Comparison of ENCODE assay signal across 14 cellular contexts in genomic region chr19:14603990-14604387, GRCh38. TPM values are rescaled to one million over a fixed set of nuclear protein-coding genes. Genes with fewer than 3 reads are reported as not detected.
DNase-seq lines count a peak whose midpoint lies in the region; ATAC-seq and TF ChIP-seq lines count a peak whose summit lies in the region.
"Had no signal": no experiment of that assay in that cellular context is flagged by ENCODE, and none has a peak within 500 bp of the region (broad histone marks: within the 10 kb centered on the region; RNA-seq: fewer than 3 reads in every experiment).

No MANE protein-coding gene starts in this region.

- no peak overlapping the region for H3K27ac Mint-ChIP-seq in activated T-helper 2 cell treated with anti-CD3 and anti-CD28 coated beads, Interferon-gamma antibody, Interleukin-2, Interleukin-4, amounts not matched to agents 10 μg/mL and 5 μg/mL and 100 μg/mL, durations not matched to agents 14 hours and 24 hours and 36 hours

- H3K4me1 Mint-ChIP-seq in activated T-helper 2 cell treated with anti-CD3 and anti-CD28 coated beads, Interferon-gamma antibody, Interleukin-2, Interleukin-4, amounts not matched to agents 10 μg/mL and 5 μg/mL and 100 μg/mL, durations not matched to agents 14 hours and 24 hours and 36 hours (ENCODE audit: low read depth), result no peaks in the 10 kb centered on the region

- no peaks in the 10 kb centered on the region for H3K79me2 ChIP-seq in DOHH2 (ENCODE audit: control insufficient read depth, low read length)

- H4K20me1 ChIP-seq in DOHH2 (ENCODE audit: control insufficient read depth, insufficient read depth, low read depth, low read length), result no peaks in the 10 kb centered on the region

- H3K4me2 ChIP-seq in DOHH2 (ENCODE audit: low read length), result peak overlapping the region; percentile 67

- intact Hi-C loops in activated T-helper 2 cell treated with anti-CD3 and anti-CD28 coated beads, Interferon-gamma antibody, Interleukin-2, Interleukin-4, amounts not matched to agents 10 μg/mL and 5 μg/mL and 100 μg/mL, durations not matched to agents 14 hours and 24 hours and 36 hours (cut with micrococcal nuclease), result no loop called here

- no peaks in the 10 kb centered on the region for H3K27me3 ChIP-seq in DOHH2 (ENCODE audit: control insufficient read depth, low read length)
- H3K27me3 ChIP-seq: right atrium auricular region had no signal

- H3K9me2 ChIP-seq in DOHH2 (replicated peaks; ENCODE audit: control insufficient read depth, low read length), result no peaks in the 10 kb centered on the region

- DNase-seq in GM19238 (ENCODE audit: insufficient read length, low spot score) (peak; percentile 58), NAMALWA (ENCODE audit: low spot score) (peak; percentile 75), NCI-H1105 treated with DMSO at 0.1 percent for 48 hours (lab: John Stamatoyannopoulos, UW) (no peak)
- no peak for DNase-seq in activated T-helper 2 cell treated with anti-CD3 and anti-CD28 coated beads, Interferon-gamma antibody, Interleukin-2, Interleukin-4, amounts not matched to agents 10 μg/mL and 5 μg/mL and 100 μg/mL, durations not matched to agents 14 hours and 24 hours and 36 hours (ENCODE audit: low spot score)
- DNase-seq: C1 segment of cervical spinal cord, NCI-H524 treated with DMSO at 0.1 percent for 48 hours had no signal

- peaks cover 11% of the 10 kb centered on the region for H3F3A ChIP-seq in DOHH2 (ENCODE audit: control insufficient read depth, insufficient read depth)

- ATAC-seq in HG02759 (IDR thresholded peaks at IDR 0.05; ENCODE audit: unreplicated experiment) (peak; percentile 81), SK-N-SH treated with all-trans-retinoic acid at 6 μM for 48 hours (no peak), GM19455 (IDR thresholded peaks at IDR 0.05; ENCODE audit: unreplicated experiment) (no peak)
- ATAC-seq: HepG2 had no signal

- peak overlapping the region; percentile 83 for H3K27ac ChIP-seq in DOHH2 (ENCODE audit: low read depth, low read length)
- H3K27ac ChIP-seq: right atrium auricular region had no signal

- H3K36me3 Mint-ChIP-seq in activated T-helper 2 cell treated with anti-CD3 and anti-CD28 coated beads, Interferon-gamma antibody, Interleukin-2, Interleukin-4, amounts not matched to agents 10 μg/mL and 5 μg/mL and 100 μg/mL, durations not matched to agents 14 hours and 24 hours and 36 hours (ENCODE audit: low read depth), result no peaks in the 10 kb centered on the region

- no peaks in the 10 kb centered on the region for H3K27me3 Mint-ChIP-seq in activated T-helper 2 cell treated with anti-CD3 and anti-CD28 coated beads, Interferon-gamma antibody, Interleukin-2, Interleukin-4, amounts not matched to agents 10 μg/mL and 5 μg/mL and 100 μg/mL, durations not matched to agents 14 hours and 24 hours and 36 hours (ENCODE audit: low read depth)

- peaks cover 11% of the 10 kb centered on the region for H3K9me3 ChIP-seq in DOHH2 (ENCODE audit: control insufficient read depth, insufficient read depth, low read length)
- H3K9me3 ChIP-seq: right atrium auricular region had no signal

- H3K36me3 ChIP-seq in DOHH2 (ENCODE audit: control insufficient read depth, low read length), result peaks cover 37% of the 10 kb centered on the region
- H3K36me3 ChIP-seq: right atrium auricular region had no signal

- H3K4me3 Mint-ChIP-seq in activated T-helper 2 cell treated with anti-CD3 and anti-CD28 coated beads, Interferon-gamma antibody, Interleukin-2, Interleukin-4, amounts not matched to agents 10 μg/mL and 5 μg/mL and 100 μg/mL, durations not matched to agents 14 hours and 24 hours and 36 hours (ENCODE audit: low read depth), result no peak overlapping the region

- H3K4me1 ChIP-seq in DOHH2 (ENCODE audit: control insufficient read depth, low read length), result peaks cover 47% of the 10 kb centered on the region
- H3K4me1 ChIP-seq: right atrium auricular region had no signal

- no peaks in the 10 kb centered on the region for H3K9me3 Mint-ChIP-seq in activated T-helper 2 cell treated with anti-CD3 and anti-CD28 coated beads, Interferon-gamma antibody, Interleukin-2, Interleukin-4, amounts not matched to agents 10 μg/mL and 5 μg/mL and 100 μg/mL, durations not matched to agents 14 hours and 24 hours and 36 hours

- H3K4me3 ChIP-seq in DOHH2 (ENCODE audit: low read length), result peak overlapping the region; percentile 59
- H3K4me3 ChIP-seq: right atrium auricular region had no signal

- TF ChIP-seq CTCF in DOHH2 (IDR thresholded peaks at IDR 0.05; ENCODE audit: low read depth, low read length, poor library complexity, severe bottlenecking), result no peak

TF ChIP-seq in SK-N-SH treated with all-trans-retinoic acid at 6 μM for 48 hours, 23 proteins besides CTCF, POLR2A, EP300 and RAD21:
- TF ChIP-seq TCF4 (CRISPR knock-in tag; IDR thresholded peaks at IDR 0.05; ENCODE audit: borderline replicate concordance) (no peak), BACH2 (CRISPR knock-in tag; IDR thresholded peaks at IDR 0.05; ENCODE audit: borderline replicate concordance) (no peak), TOX (CRISPR knock-in tag; IDR thresholded peaks at IDR 0.05; ENCODE audit: borderline replicate concordance) (no peak), GLIS3 (CRISPR knock-in tag; IDR thresholded peaks at IDR 0.05) (no peak), CSDC2 (CRISPR knock-in tag; IDR thresholded peaks at IDR 0.05) (no peak), ZFP30 (CRISPR knock-in tag; IDR thresholded peaks at IDR 0.05) (no peak), ZC3H10 (CRISPR knock-in tag; IDR thresholded peaks at IDR 0.05) (no peak), ZFP3 (CRISPR knock-in tag; IDR thresholded peaks at IDR 0.05) (no peak), PPARA (CRISPR knock-in tag; IDR thresholded peaks at IDR 0.05; ENCODE audit: borderline replicate concordance) (no peak), RARB (CRISPR knock-in tag; IDR thresholded peaks at IDR 0.05) (no peak), POU6F1 (CRISPR knock-in tag; IDR thresholded peaks at IDR 0.05; ENCODE audit: borderline replicate concordance, low read depth) (no peak), ZNF8 (CRISPR knock-in tag; IDR thresholded peaks at IDR 0.05) (no peak), SNAI2 (CRISPR knock-in tag; IDR thresholded peaks at IDR 0.05) (no peak), ESRRG (CRISPR knock-in tag; IDR thresholded peaks at IDR 0.05) (no peak), OSR1 (CRISPR knock-in tag; IDR thresholded peaks at IDR 0.05) (no peak), ZNF565 (CRISPR knock-in tag; conservative IDR thresholded peaks at IDR 0.05; ENCODE audit: low read depth) (no peak), ISL1 (CRISPR knock-in tag; IDR thresholded peaks at IDR 0.05) (no peak)
- TF ChIP-seq, protein P1, sequence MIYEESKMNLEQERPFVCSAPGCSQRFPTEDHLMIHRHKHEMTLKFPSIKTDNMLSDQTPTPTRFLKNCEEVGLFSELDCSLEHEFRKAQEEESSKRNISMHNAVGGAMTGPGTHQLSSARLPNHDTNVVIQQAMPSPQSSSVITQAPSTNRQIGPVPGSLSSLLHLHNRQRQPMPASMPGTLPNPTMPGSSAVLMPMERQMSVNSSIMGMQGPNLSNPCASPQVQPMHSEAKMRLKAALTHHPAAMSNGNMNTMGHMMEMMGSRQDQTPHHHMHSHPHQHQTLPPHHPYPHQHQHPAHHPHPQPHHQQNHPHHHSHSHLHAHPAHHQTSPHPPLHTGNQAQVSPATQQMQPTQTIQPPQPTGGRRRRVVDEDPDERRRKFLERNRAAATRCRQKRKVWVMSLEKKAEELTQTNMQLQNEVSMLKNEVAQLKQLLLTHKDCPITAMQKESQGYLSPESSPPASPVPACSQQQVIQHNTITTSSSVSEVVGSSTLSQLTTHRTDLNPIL (CRISPR knock-in tag; IDR thresholded peaks at IDR 0.05; ENCODE audit: low read depth), result no peak
- TF ChIP-seq, protein P2, sequence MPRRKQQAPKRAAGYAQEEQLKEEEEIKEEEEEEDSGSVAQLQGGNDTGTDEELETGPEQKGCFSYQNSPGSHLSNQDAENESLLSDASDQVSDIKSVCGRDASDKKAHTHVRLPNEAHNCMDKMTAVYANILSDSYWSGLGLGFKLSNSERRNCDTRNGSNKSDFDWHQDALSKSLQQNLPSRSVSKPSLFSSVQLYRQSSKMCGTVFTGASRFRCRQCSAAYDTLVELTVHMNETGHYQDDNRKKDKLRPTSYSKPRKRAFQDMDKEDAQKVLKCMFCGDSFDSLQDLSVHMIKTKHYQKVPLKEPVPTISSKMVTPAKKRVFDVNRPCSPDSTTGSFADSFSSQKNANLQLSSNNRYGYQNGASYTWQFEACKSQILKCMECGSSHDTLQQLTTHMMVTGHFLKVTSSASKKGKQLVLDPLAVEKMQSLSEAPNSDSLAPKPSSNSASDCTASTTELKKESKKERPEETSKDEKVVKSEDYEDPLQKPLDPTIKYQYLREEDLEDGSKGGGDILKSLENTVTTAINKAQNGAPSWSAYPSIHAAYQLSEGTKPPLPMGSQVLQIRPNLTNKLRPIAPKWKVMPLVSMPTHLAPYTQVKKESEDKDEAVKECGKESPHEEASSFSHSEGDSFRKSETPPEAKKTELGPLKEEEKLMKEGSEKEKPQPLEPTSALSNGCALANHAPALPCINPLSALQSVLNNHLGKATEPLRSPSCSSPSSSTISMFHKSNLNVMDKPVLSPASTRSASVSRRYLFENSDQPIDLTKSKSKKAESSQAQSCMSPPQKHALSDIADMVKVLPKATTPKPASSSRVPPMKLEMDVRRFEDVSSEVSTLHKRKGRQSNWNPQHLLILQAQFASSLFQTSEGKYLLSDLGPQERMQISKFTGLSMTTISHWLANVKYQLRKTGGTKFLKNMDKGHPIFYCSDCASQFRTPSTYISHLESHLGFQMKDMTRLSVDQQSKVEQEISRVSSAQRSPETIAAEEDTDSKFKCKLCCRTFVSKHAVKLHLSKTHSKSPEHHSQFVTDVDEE (CRISPR knock-in tag; IDR thresholded peaks at IDR 0.05), result no peak

RNA-seq across cellular contexts. Expression of gene CLEC17A, which starts 21.1 kb away (rescaled TPM):
- 0.14 TPM in 1 of 2 replicates, not detected in the other for total RNA-seq in activated T-helper 2 cell treated with anti-CD3 and anti-CD28 coated beads, Interferon-gamma antibody, Interleukin-2, Interleukin-4, amounts not matched to agents 10 μg/mL and 5 μg/mL and 100 μg/mL, durations not matched to agents 14 hours and 24 hours and 36 hours
- total RNA-seq: frontal cortex, HepG2, lung microvascular endothelial cell, right atrium auricular region had no signal

RNA-seq across cellular contexts. Expression of gene NDUFB7, which starts 32.1 kb away (rescaled TPM):
- 129 and 136 TPM in 2 replicates for total RNA-seq in activated T-helper 2 cell treated with anti-CD3 and anti-CD28 coated beads, Interferon-gamma antibody, Interleukin-2, Interleukin-4, amounts not matched to agents 10 μg/mL and 5 μg/mL and 100 μg/mL, durations not matched to agents 14 hours and 24 hours and 36 hours

Comparison
In these comparisons a context has a peak if more than half of its experiments do, and no peak if none do; other contexts are left out.
1. DNase-seq: peak in GM19238 (single experiment) and NAMALWA (single experiment); none in activated T-helper 2 cell treated with anti-CD3 and anti-CD28 coated beads, Interferon-gamma antibody, Interleukin-2, Interleukin-4, amounts not matched to agents 10 μg/mL and 5 μg/mL and 100 μg/mL, durations not matched to agents 14 hours and 24 hours and 36 hours (single experiment) and NCI-H1105 treated with DMSO at 0.1 percent for 48 hours (single experiment).